ENCODE assay signal across 14 cellular contexts in genomic region chr3:13825317-13825590, GRCh38. TPM values are rescaled to one million over a fixed set of nuclear protein-coding genes. Genes with fewer than 3 reads are reported as not detected.
"Had no signal": no experiment of that assay in that cellular context is flagged by ENCODE, and none has a peak within 500 bp of the region (broad histone marks: within the 10 kb centered on the region; RNA-seq: fewer than 3 reads in every experiment).

No MANE protein-coding gene starts in this region.

- H3K36me3 ChIP-seq: heart right ventricle, spleen, thoracic aorta had no signal

- H3K9me3 ChIP-seq: body of pancreas, spleen, thoracic aorta had no signal

- H3K27me3 Mint-ChIP-seq: activated CD4-positive, alpha-beta memory T cell treated with anti-CD3 and anti-CD28 coated beads for 36 hours; activated T-helper 17 cell treated with anti-CD3 and anti-CD28 coated beads, Interleukin-2, amount 50 U/mL, for 72 hours had no signal

- DNase-seq: activated CD4-positive, alpha-beta memory T cell treated with anti-CD3 and anti-CD28 coated beads for 36 hours; activated naive CD4-positive, alpha-beta T cell; body of pancreas; heart right ventricle; natural killer cell; stimulated activated CD4-positive, alpha-beta T cell treated with anti-CD3 and anti-CD28 coated beads, Interleukin-4, amount 100 ng/mL, for 4 hours; stimulated activated naive B cell treated with anti-CD40 and anti-IgM and Interleukin-4, amounts not matched to agents 10 μg/mL and 1 μg/mL and 100 μg/mL, for 72 hours; SW 1271 had no signal

- H3K27ac ChIP-seq: body of pancreas, coronary artery, heart right ventricle, spleen, thoracic aorta had no signal

- H3K9me3 Mint-ChIP-seq: activated CD4-positive, alpha-beta memory T cell treated with anti-CD3 and anti-CD28 coated beads for 36 hours; activated T-helper 17 cell treated with anti-CD3 and anti-CD28 coated beads, Interleukin-2, amount 50 U/mL, for 72 hours; natural killer cell had no signal

- H3K4me3 ChIP-seq: body of pancreas, coronary artery, heart right ventricle, spleen, thoracic aorta had no signal

- H3K27me3 ChIP-seq: body of pancreas, spleen had no signal

- H3K4me3 Mint-ChIP-seq: activated CD4-positive, alpha-beta memory T cell treated with anti-CD3 and anti-CD28 coated beads for 36 hours; activated T-helper 17 cell treated with anti-CD3 and anti-CD28 coated beads, Interleukin-2, amount 50 U/mL, for 72 hours; natural killer cell; stimulated activated naive B cell treated with anti-CD40 and anti-IgM and Interleukin-4, amounts not matched to agents 10 μg/mL and 1 μg/mL and 100 μg/mL, for 72 hours; T-helper 2 cell treated with Interferon-gamma antibody and Interleukin-4, amounts not matched to agents 5 μg/mL and 100 μg/mL, for 36 hours had no signal

- H3K4me1 Mint-ChIP-seq: natural killer cell; stimulated activated naive B cell treated with anti-CD40 and anti-IgM and Interleukin-4, amounts not matched to agents 10 μg/mL and 1 μg/mL and 100 μg/mL, for 72 hours had no signal

- H3K36me3 Mint-ChIP-seq: activated CD4-positive, alpha-beta memory T cell treated with anti-CD3 and anti-CD28 coated beads for 36 hours; natural killer cell; stimulated activated naive B cell treated with anti-CD40 and anti-IgM and Interleukin-4, amounts not matched to agents 10 μg/mL and 1 μg/mL and 100 μg/mL, for 72 hours had no signal

- H3K4me1 ChIP-seq: body of pancreas, heart right ventricle, spleen had no signal

- H3K27ac Mint-ChIP-seq: activated CD4-positive, alpha-beta memory T cell treated with anti-CD3 and anti-CD28 coated beads for 36 hours; natural killer cell; stimulated activated naive B cell treated with anti-CD40 and anti-IgM and Interleukin-4, amounts not matched to agents 10 μg/mL and 1 μg/mL and 100 μg/mL, for 72 hours; T-helper 2 cell treated with Interferon-gamma antibody and Interleukin-4, amounts not matched to agents 5 μg/mL and 100 μg/mL, for 36 hours had no signal

RNA-seq across cellular contexts. Expression of gene WNT7A, which starts 54.6 kb away (rescaled TPM):
- total RNA-seq: heart right ventricle, mesenteric fat pad, thoracic aorta had no signal
